Comparison of ENCODE assay signal across 2 cellular contexts in the genomic region with DNA sequence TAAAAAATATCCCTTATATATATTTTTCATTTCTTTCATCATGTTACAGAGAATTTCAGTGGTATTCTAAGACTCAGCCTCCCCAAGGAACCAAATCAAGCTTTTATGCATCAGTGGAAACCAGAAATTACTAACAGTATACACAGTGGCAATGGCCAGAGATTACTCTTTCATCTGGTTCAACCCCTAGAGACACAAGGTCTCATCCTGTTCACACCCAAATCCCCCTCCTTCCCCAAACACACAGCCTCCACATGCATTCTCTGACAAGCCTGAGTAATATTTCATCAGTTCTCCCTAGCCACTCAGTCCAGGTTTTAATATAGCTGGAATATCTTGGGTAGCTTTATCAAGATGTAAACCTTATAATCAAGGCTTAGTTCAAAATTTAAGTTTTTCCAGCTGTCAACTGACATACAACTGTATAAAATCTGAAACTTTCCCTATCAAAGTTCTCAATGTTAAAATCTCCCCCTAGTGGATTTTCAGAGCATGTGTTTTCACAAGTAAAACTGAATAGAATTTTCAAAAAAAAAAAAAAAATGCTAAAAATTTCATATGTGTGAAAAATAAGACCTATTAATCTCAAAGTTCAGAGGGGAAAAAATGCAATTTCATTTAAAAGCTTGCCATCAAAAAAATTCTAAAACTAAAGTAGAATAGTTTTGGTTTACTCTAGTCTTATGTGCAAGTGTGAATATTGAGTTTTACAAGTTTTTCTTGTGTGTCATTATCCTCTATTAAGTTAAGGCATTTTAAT.
TF ChIP-seq lines count a peak whose summit lies in the region.

No MANE protein-coding gene starts in this region.

TF ChIP-seq in GM12878, 131 proteins besides CTCF, POLR2A, EP300 and RAD21 (continued from another document):
- TF ChIP-seq, protein P1, sequence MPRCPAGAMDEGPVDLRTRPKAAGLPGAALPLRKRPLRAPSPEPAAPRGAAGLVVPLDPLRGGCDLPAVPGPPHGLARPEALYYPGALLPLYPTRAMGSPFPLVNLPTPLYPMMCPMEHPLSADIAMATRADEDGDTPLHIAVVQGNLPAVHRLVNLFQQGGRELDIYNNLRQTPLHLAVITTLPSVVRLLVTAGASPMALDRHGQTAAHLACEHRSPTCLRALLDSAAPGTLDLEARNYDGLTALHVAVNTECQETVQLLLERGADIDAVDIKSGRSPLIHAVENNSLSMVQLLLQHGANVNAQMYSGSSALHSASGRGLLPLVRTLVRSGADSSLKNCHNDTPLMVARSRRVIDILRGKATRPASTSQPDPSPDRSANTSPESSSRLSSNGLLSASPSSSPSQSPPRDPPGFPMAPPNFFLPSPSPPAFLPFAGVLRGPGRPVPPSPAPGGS (IDR thresholded peaks at IDR 0.05; ENCODE audit: borderline replicate concordance, insufficient read depth, low read depth, low read length, poor library complexity, severe bottlenecking): no peak
- TF ChIP-seq, protein P2, sequence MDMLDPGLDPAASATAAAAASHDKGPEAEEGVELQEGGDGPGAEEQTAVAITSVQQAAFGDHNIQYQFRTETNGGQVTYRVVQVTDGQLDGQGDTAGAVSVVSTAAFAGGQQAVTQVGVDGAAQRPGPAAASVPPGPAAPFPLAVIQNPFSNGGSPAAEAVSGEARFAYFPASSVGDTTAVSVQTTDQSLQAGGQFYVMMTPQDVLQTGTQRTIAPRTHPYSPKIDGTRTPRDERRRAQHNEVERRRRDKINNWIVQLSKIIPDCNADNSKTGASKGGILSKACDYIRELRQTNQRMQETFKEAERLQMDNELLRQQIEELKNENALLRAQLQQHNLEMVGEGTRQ (IDR thresholded peaks at IDR 0.05; ENCODE audit: borderline replicate concordance, low read depth, low read length): no peak
- TF ChIP-seq MEF2B (IDR thresholded peaks at IDR 0.05; ENCODE audit: partially characterized antibody, poor library complexity, severe bottlenecking): no peak
- TF ChIP-seq IRF4 (IDR thresholded peaks at IDR 0.05; ENCODE audit: low read depth, low read length): no peak

TF ChIP-seq in liver, 16 proteins besides CTCF, POLR2A, EP300 and RAD21 (continued from another document):
- TF ChIP-seq, protein P3, sequence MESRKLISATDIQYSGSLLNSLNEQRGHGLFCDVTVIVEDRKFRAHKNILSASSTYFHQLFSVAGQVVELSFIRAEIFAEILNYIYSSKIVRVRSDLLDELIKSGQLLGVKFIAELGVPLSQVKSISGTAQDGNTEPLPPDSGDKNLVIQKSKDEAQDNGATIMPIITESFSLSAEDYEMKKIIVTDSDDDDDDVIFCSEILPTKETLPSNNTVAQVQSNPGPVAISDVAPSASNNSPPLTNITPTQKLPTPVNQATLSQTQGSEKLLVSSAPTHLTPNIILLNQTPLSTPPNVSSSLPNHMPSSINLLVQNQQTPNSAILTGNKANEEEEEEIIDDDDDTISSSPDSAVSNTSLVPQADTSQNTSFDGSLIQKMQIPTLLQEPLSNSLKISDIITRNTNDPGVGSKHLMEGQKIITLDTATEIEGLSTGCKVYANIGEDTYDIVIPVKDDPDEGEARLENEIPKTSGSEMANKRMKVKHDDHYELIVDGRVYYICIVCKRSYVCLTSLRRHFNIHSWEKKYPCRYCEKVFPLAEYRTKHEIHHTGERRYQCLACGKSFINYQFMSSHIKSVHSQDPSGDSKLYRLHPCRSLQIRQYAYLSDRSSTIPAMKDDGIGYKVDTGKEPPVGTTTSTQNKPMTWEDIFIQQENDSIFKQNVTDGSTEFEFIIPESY (IDR thresholded peaks at IDR 0.05): no peak
- TF ChIP-seq FOXA1 (IDR thresholded peaks at IDR 0.05): no peak
- TF ChIP-seq SP1 (IDR thresholded peaks at IDR 0.05): no peak
- TF ChIP-seq, protein P4, sequence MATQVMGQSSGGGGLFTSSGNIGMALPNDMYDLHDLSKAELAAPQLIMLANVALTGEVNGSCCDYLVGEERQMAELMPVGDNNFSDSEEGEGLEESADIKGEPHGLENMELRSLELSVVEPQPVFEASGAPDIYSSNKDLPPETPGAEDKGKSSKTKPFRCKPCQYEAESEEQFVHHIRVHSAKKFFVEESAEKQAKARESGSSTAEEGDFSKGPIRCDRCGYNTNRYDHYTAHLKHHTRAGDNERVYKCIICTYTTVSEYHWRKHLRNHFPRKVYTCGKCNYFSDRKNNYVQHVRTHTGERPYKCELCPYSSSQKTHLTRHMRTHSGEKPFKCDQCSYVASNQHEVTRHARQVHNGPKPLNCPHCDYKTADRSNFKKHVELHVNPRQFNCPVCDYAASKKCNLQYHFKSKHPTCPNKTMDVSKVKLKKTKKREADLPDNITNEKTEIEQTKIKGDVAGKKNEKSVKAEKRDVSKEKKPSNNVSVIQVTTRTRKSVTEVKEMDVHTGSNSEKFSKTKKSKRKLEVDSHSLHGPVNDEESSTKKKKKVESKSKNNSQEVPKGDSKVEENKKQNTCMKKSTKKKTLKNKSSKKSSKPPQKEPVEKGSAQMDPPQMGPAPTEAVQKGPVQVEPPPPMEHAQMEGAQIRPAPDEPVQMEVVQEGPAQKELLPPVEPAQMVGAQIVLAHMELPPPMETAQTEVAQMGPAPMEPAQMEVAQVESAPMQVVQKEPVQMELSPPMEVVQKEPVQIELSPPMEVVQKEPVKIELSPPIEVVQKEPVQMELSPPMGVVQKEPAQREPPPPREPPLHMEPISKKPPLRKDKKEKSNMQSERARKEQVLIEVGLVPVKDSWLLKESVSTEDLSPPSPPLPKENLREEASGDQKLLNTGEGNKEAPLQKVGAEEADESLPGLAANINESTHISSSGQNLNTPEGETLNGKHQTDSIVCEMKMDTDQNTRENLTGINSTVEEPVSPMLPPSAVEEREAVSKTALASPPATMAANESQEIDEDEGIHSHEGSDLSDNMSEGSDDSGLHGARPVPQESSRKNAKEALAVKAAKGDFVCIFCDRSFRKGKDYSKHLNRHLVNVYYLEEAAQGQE (IDR thresholded peaks at IDR 0.05): no peak
- no peak for TF ChIP-seq RXRA (IDR thresholded peaks at IDR 0.05)
